15 cellular contexts compared by ENCODE assay signal in genomic region chr1:81547261-81547911, GRCh38.
A peak's percentile ranks its signal among the peaks of the same experiment; 100 is the strongest.
DNase-seq lines count a peak whose midpoint lies in the region; ATAC-seq lines count a peak whose summit lies in the region.
"Had no signal": no experiment of that assay in that cellular context is flagged by ENCODE, and none has a peak within 500 bp of the region (broad histone marks: within the 10 kb centered on the region; RNA-seq: fewer than 3 reads in every experiment).

No MANE protein-coding gene starts in this region.

- no peaks in the 10 kb centered on the region for H3K36me3 ChIP-seq in iPS-18a (ENCODE audit: control insufficient read depth, low read depth, low read length)
- H3K36me3 ChIP-seq: BLaER1, tibial artery had no signal

- in situ Hi-C loops in SK-MEL-5 (cut with HindIII; ENCODE audit: low pct_unique_long_range_greater_than_20kb, low sequenced_read_pairs) = no loop called here

- intact Hi-C loops in Right ventricle myocardium inferior (cut with DNase I) (loop anchor here (10.0 kb wide), 1 partner anchor 397 kb away; no protein-coding TSS in a partner anchor), cardiac septum (cut with DNase I) (no loop called here)

- no peaks in the 10 kb centered on the region for H3K9me3 ChIP-seq in iPS-18a (ENCODE audit: control insufficient read depth, low read depth, low read length)
- H3K9me3 ChIP-seq: BLaER1, tibial artery had no signal

- peak overlapping the region; percentile 63 for H3K9ac ChIP-seq in iPS-18a (ENCODE audit: low read length)
- H3K9ac ChIP-seq: BLaER1 had no signal

- ATAC-seq in Right ventricle myocardium inferior (peak; percentile 48), GM21737 (IDR thresholded peaks at IDR 0.05; ENCODE audit: unreplicated experiment) (no peak)
- ATAC-seq: left lobe of liver had no signal

- peak overlapping the region; percentile 98 for H3K27ac ChIP-seq in iPS-18a (ENCODE audit: low read length)
- H3K27ac ChIP-seq: BLaER1, hepatocyte, tibial artery had no signal

- no peak for DNase-seq in Right ventricle myocardium inferior (ENCODE audit: missing footprints)
- no peak for DNase-seq in cardiac septum (ENCODE audit: low spot score)
- DNase-seq in SK-MEL-5 (ENCODE audit: low read depth, low spot score) = peak; percentile 34
- DNase-seq in EL = no peak
- no peak for DNase-seq in HUDEP-2 (lab: John Stamatoyannopoulos, UW; ENCODE audit: unreplicated experiment in 76 of 76)
- no peak for DNase-seq in NCI-H2081 (lab: John Stamatoyannopoulos, UW)
- DNase-seq: activated CD4-positive, alpha-beta T cell treated with anti-CD3 and anti-CD28 coated beads for 1 hour; NCI-H1930; T-helper 9 cell; tibial artery had no signal

- peak overlapping the region; percentile 36 for H3K4me3 ChIP-seq in iPS-18a (ENCODE audit: low read length)
- H3K4me3 ChIP-seq: BLaER1, hepatocyte, tibial artery had no signal

- no peaks in the 10 kb centered on the region for H3K27me3 ChIP-seq in iPS-18a (ENCODE audit: control insufficient read depth, insufficient read depth, low read length)
- H3K27me3 ChIP-seq: BLaER1, hepatocyte, tibial artery had no signal

- peaks cover 55% of the 10 kb centered on the region for H3K4me1 ChIP-seq in iPS-18a (ENCODE audit: control insufficient read depth, low read depth, low read length)
- H3K4me1 ChIP-seq: tibial artery had no signal
